ENCODE assay signal across 8 cellular contexts in the genomic region with DNA sequence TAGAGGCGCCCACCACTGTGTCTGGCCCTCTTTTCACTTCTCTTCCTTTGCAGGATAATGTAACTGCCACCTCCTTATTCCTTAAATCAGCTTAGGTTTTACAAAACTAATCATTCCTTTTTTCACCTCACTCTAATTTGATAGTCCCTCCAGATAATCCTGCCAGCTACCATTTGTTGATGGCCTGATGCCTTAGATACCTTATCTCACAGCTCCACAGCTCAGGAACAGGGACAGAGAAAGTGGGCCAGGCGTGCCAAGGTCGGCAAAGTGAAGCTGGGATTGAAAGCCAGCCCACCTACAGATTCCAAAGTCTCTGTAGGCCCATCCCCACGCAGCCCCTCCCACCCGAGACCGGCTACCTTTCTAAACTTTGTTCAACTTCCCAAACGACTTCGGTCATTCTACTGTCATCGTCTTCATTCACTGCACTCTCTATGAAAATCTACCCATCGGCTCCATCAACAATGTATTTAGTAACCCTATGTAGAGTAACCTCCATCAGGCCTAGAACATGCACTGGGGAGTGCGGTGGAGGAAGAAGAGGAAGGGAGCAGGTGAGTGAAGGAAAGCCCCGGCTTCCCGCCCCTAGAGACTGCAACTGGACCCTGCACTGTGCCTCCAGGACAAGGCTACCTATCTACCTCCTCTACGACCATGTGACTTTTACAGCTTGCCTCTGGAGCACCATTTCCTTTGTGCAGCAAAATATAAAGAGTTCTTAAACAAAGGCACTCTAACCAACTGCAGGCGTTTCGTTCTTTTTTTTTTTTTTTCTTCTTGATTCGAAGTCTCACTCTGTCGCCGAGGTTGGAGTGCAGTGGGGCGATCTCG. TPM values are rescaled to one million over a fixed set of nuclear protein-coding genes. Genes with fewer than 3 reads are reported as not detected.
DNase-seq lines count a peak whose midpoint lies in the region; ATAC-seq and TF ChIP-seq lines count a peak whose summit lies in the region.

No MANE protein-coding gene starts in this region.

- peaks cover 30% of the 10 kb centered on the region for H3K36me3 Mint-ChIP-seq in Calu3 (ENCODE audit: insufficient read depth, unreplicated experiment)

- no peak for TF ChIP-seq EP300 in transverse colon (IDR thresholded peaks at IDR 0.05; ENCODE audit: low read depth)

- peak overlapping the region; percentile 92 for H3K4me3 Mint-ChIP-seq in Calu3 (ENCODE audit: low read depth, unreplicated experiment)

- H3K27ac ChIP-seq in HL-60 (replicated peaks) (peak overlapping the region; percentile 78), ascending aorta (peak overlapping the region; percentile 73 to 82), left lung (peak overlapping the region; percentile 88 to 92), transverse colon (peak overlapping the region; percentile 91 to 95 (median 93))

- peak overlapping the region; percentile 40 for H3K27ac Mint-ChIP-seq in Calu3 (ENCODE audit: unreplicated experiment)

- peaks cover 16% of the 10 kb centered on the region for H3K4me1 Mint-ChIP-seq in Calu3 (ENCODE audit: low read depth, unreplicated experiment)

- TF ChIP-seq POLR2A in transverse colon (IDR thresholded peaks at IDR 0.05) = peak; percentile 16

- peak overlapping the region; percentile 87; the same call in 1 of the 2 replicates for H3K4me3 ChIP-seq in HL-60 (replicated peaks; ENCODE audit: insufficient read depth, low read length)
- H3K4me3 ChIP-seq in ascending aorta = peak overlapping the region; percentile 58 to 77
- peak overlapping the region; percentile 79 to 81 for H3K4me3 ChIP-seq in left lung
- peak overlapping the region; percentile 57 to 83 (median 71) for H3K4me3 ChIP-seq in transverse colon

- DNase-seq in Calu3 (peak; percentile 22), HL-60 (ENCODE audit: low read depth in 1 of 2, low spot score in 1 of 2) (no peak), ascending aorta (ENCODE audit: low spot score in 2 of 2) (no peak), left lung (no peak), transverse colon (peak; percentile 52), A172 (ENCODE audit: low spot score) (no peak), SIG-M5 (lab: John Stamatoyannopoulos, UW) (no peak)
- DNase-seq in stimulated activated naive CD4-positive, alpha-beta T cell treated with Interleukin-2 at 50 U/mL for 16 hours (lab: John Stamatoyannopoulos, UW) = no peak

- TF ChIP-seq CTCF in Calu3 (IDR thresholded peaks at IDR 0.05; ENCODE audit: unreplicated experiment) = no peak
- no peak for TF ChIP-seq CTCF in HL-60 (IDR thresholded peaks at IDR 0.05; ENCODE audit: insufficient read depth, low read length)
- TF ChIP-seq CTCF in ascending aorta (IDR thresholded peaks at IDR 0.05) = no peak
- TF ChIP-seq CTCF in left lung (IDR thresholded peaks at IDR 0.05) = no peak
- TF ChIP-seq CTCF in transverse colon (IDR thresholded peaks at IDR 0.05) = peak in 1 of 5 experiments; percentile 33

- H3K27me3 Mint-ChIP-seq in Calu3 (ENCODE audit: unreplicated experiment) = no peaks in the 10 kb centered on the region

- in situ Hi-C loops in transverse colon (cut with MboI; ENCODE audit: low pct_ligation_motif_present in 1 of 4, low pct_unique_long_range_greater_than_20kb in 1 of 4, low sequenced_read_pairs in 3 of 4) = loop anchor here in 3 of 4 donors (25.0 kb wide), 2 partner anchors 111 to 264 kb away; a partner anchor contains a TSS

- CTCF ChIA-PET in Calu3 (lab: Charles Lee) = interaction anchor here (1.2 to 1.9 kb wide), 3 partner anchors 43 to 102 kb away, joined by 3 to 7 read pairs (median 6); a partner anchor contains a TSS

- H3K27me3 ChIP-seq in HL-60 (ENCODE audit: insufficient read depth, poor library complexity, severe bottlenecking) = no peaks in the 10 kb centered on the region
- no peaks in the 10 kb centered on the region for H3K27me3 ChIP-seq in ascending aorta
- H3K27me3 ChIP-seq in left lung = no peaks in the 10 kb centered on the region
- H3K27me3 ChIP-seq in transverse colon = no peaks in the 10 kb centered on the region

- no peaks in the 10 kb centered on the region for H3K9me3 Mint-ChIP-seq in Calu3 (ENCODE audit: low read depth, unreplicated experiment)

- peak; percentile 2 for ATAC-seq in left lung

- BruUV-seq in Calu3 (replicated peaks; lab: Mats Ljungman, UMichigan) = no TSS peak

- H3K36me3 ChIP-seq in ascending aorta (peaks cover 0 to 11% of the 10 kb centered on the region in 2 donors), left lung (peaks cover 0 to 9% of the 10 kb centered on the region in 2 donors), transverse colon (peaks cover 0 to 4% (median 0%) of the 10 kb centered on the region in 4 donors)

- H3K9me3 ChIP-seq in ascending aorta (no peaks in the 10 kb centered on the region), left lung (no peaks in the 10 kb centered on the region), transverse colon (no peaks in the 10 kb centered on the region)

- 34 to 43% methylated on average over 17 to 21 of the region's 21 CpGs for WGBS in transverse colon (ENCODE audit: low coverage in 1 of 2), 2 donors

- H3K4me1 ChIP-seq in ascending aorta (peaks cover 6 to 15% of the 10 kb centered on the region in 2 donors), left lung (peaks cover 8 to 25% of the 10 kb centered on the region in 2 donors), transverse colon (peaks cover 6 to 52% (median 28%) of the 10 kb centered on the region in 4 donors)

- intact Hi-C loops in Calu3 (cut with micrococcal nuclease; ENCODE audit: unreplicated experiment) (loop anchor here (5.0 to 10.0 kb wide), 4 partner anchors 101 to 274 kb away; a partner anchor contains a TSS), ascending aorta (cut with DNase I) (loop anchor here (2.0 to 5.0 kb wide), 3 partner anchors 115 to 1051 kb away; a partner anchor contains a TSS), left lung (cut with DNase I) (loop anchor here in 1 of 2 donors (10.0 kb wide), 1 partner anchor 267 kb away; a partner anchor contains a TSS), transverse colon (cut with DNase I; ENCODE audit: low total_unique reads) (loop anchor here (10.0 kb wide), 1 partner anchor 113 kb away; a partner anchor contains a TSS)

RNA-seq across cellular contexts. Expression of a gene that starts 1.5 kb away (rescaled TPM):
- total RNA-seq in Calu3 (2022) (16.1 and 22.3 TPM in 2 replicates), ascending aorta (not detected), left lung (10 to 100 TPM; 15.9 to 28.6 TPM), transverse colon (10 to 100 TPM; 34.4 to 87.7 (median 58.9) TPM)
- 73.2 and 74.0 TPM in 2 replicates for total RNA-seq in A172 (2014; rRNA removed; shearing (Covaris generic))

RNA-seq across cellular contexts. Expression of a gene that starts 28.1 kb away (rescaled TPM):
- 45.0 and 45.4 TPM in 2 replicates for total RNA-seq in Calu3 (2022)
- total RNA-seq in ascending aorta = 8.9 TPM
- total RNA-seq in left lung = 10 to 100 TPM; 28.2 to 58.4 TPM
- total RNA-seq in transverse colon = 10 to 100 TPM; 17.3 to 42.6 (median 29.7) TPM
- 19.9 and 29.4 TPM in 2 replicates for total RNA-seq in A172 (2014; rRNA removed; shearing (Covaris generic))

Comparison
In these comparisons a context has a peak if more than half of its experiments do, and no peak if none do; other contexts are left out.
1. DNase-seq: peak in Calu3 (single experiment) and transverse colon (single experiment); none in HL-60 (0 of 2), ascending aorta (0 of 2), left lung (0 of 2), A172 (single experiment), SIG-M5 (single experiment) and stimulated activated naive CD4-positive, alpha-beta T cell treated with Interleukin-2 at 50 U/mL for 16 hours (single experiment).
2. RNA of a gene that starts 1.5 kb away (total RNA-seq): 34.4 to 87.7 TPM in transverse colon, 73.2 to 74.0 TPM in A172, 15.9 to 28.6 TPM in left lung and 16.1 to 22.3 TPM in Calu3; not detected in ascending aorta (single experiment); every median in the first group is over 10 times any median in the second.
3. Peak in every context shown above with its lines, with median percentiles within 50 percentile points of each other: H3K27ac ChIP-seq and H3K4me3 ChIP-seq.